Comparison of ENCODE assay signal across 8 cellular contexts in genomic region chr6:27133281-27134227, GRCh38.
DNase-seq lines count a peak whose midpoint lies in the region; ATAC-seq and TF ChIP-seq lines count a peak whose summit lies in the region.

No MANE protein-coding gene starts in this region.

- no peak overlapping the region for H3K4me3 ChIP-seq in body of pancreas

- peaks cover 36% of the 10 kb centered on the region for H3K4me1 Mint-ChIP-seq in T-helper 2 cell treated with Interferon-gamma antibody and Interleukin-4, amounts not matched to agents 5 μg/mL and 100 μg/mL, for 36 hours (ENCODE audit: low read depth)

- ATAC-seq in GM19035 (IDR thresholded peaks at IDR 0.05; ENCODE audit: unreplicated experiment) = peak; percentile 7
- no peak for ATAC-seq in body of pancreas
- no peak for ATAC-seq in HG02678 (IDR thresholded peaks at IDR 0.05; ENCODE audit: unreplicated experiment)

- peak in 2 of 3 donors; percentile 14 to 15 for TF ChIP-seq POLR2A in body of pancreas (IDR thresholded peaks at IDR 0.05)

- H3K36me3 ChIP-seq in body of pancreas (replicated peaks in 1 of 2; ENCODE audit: insufficient read depth in 1 of 2, low read depth in 2 of 2) = no peaks in the 10 kb centered on the region

- no peaks in the 10 kb centered on the region for H3K27me3 ChIP-seq in body of pancreas

- H3K36me3 Mint-ChIP-seq in T-helper 2 cell treated with Interferon-gamma antibody and Interleukin-4, amounts not matched to agents 5 μg/mL and 100 μg/mL, for 36 hours (ENCODE audit: low read depth) = peaks cover 2% of the 10 kb centered on the region

- no peaks in the 10 kb centered on the region for H3K9me3 ChIP-seq in body of pancreas

- TF ChIP-seq CTCF in body of pancreas (IDR thresholded peaks at IDR 0.05) = no peak

- WGBS in body of pancreas, 2 donors = 8 to 13% methylated on average over 39 to 43 of the region's 43 CpGs

- H3K9me3 Mint-ChIP-seq in T-helper 2 cell treated with Interferon-gamma antibody and Interleukin-4, amounts not matched to agents 5 μg/mL and 100 μg/mL, for 36 hours = no peaks in the 10 kb centered on the region

- H3K4me3 Mint-ChIP-seq in T-helper 2 cell treated with Interferon-gamma antibody and Interleukin-4, amounts not matched to agents 5 μg/mL and 100 μg/mL, for 36 hours = no peak overlapping the region

- DNase-seq in AG08396 (ENCODE audit: low spot score) (peak; percentile 40), MV-4-11 (lab: John Stamatoyannopoulos, UW) (peak; percentile 77), body of pancreas (peak; percentile 32 to 54 (median 43)), iris pigment epithelial cell (ENCODE audit: low read depth) (peak; percentile 84)
- DNase-seq in T-helper 2 cell treated with Interferon-gamma antibody and Interleukin-4, amounts not matched to agents 5 μg/mL and 100 μg/mL, for 36 hours (ENCODE audit: low spot score) = peak; percentile 72
- peak; percentile 43 to 45 for DNase-seq in stimulated activated CD4-positive, alpha-beta T cell treated with anti-CD3 and anti-CD28 coated beads, Interleukin-1b, Interleukin-23, amount 100 ng/mL, for 4 hours (ENCODE audit: low read depth in 2 of 2)

- H3K4me1 ChIP-seq in body of pancreas = peaks cover 19% of the 10 kb centered on the region

- intact Hi-C loops in body of pancreas (cut with DNase I) = no loop called here

- H3K27ac Mint-ChIP-seq in T-helper 2 cell treated with Interferon-gamma antibody and Interleukin-4, amounts not matched to agents 5 μg/mL and 100 μg/mL, for 36 hours = no peak overlapping the region

- peak overlapping the region in 3 of 4 donors; percentile 35 to 86 (median 72) for H3K27ac ChIP-seq in body of pancreas

- peaks cover 7% of the 10 kb centered on the region for H3K27me3 Mint-ChIP-seq in T-helper 2 cell treated with Interferon-gamma antibody and Interleukin-4, amounts not matched to agents 5 μg/mL and 100 μg/mL, for 36 hours (ENCODE audit: low read depth)
